Comparison of ENCODE assay signal across 11 cellular contexts in the genomic region with DNA sequence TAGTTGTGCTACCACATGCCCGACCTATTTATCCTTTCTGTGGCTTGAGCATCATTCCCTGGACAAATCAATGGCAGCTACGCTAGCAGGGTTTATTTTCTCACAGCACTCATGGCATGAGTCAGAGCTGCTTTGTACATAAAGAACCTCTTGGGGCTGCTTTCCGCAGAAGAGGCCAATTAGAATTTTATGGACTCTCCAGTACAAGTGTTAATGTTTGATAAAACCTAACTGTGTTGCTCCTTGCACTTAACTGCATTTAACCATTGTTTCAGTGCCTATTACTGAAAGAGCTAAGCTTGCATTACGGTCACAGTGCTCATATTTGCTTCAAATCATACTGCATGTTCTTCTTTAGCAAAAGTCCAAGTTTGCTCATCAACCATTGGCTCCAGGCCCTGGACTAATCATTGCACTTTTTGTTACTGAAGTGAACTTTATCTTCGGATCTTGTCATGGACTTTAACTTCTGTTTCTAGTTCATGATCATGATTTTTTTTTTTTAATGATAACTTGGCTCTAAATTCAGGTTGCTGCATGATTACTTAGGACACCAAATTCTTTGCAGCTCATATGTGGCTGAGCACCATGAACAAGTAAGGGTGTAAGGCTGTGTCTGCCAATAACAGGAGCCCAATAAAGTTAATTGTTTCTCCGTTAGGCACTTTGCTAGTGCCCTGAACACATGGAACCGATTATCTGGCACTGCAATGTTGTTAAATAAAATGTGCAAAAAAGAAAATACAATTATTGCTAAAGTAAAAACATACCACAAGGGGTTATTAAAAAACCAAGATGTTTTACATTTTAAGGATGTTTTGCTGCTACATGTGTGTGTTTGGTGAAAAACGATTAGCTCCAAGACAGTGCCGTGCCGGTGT.
DNase-seq lines count a peak whose midpoint lies in the region; ATAC-seq, FAIRE-seq and TF ChIP-seq lines count a peak whose summit lies in the region.
"Had no signal": no experiment of that assay in that cellular context is flagged by ENCODE, and none has a peak within 500 bp of the region (broad histone marks: within the 10 kb centered on the region; RNA-seq: fewer than 3 reads in every experiment).

No MANE protein-coding gene starts in this region.

- no peak for TF ChIP-seq POLR2A in esophagus squamous epithelium (IDR thresholded peaks at IDR 0.05)

- WGBS in esophagus squamous epithelium, 2 donors: 57 to 64% methylated on average over 10 of the region's 10 CpGs

- no peak for TF ChIP-seq CTCF in left ventricle myocardium inferior (IDR thresholded peaks at IDR 0.05; ENCODE audit: borderline replicate concordance)
- TF ChIP-seq CTCF in esophagus squamous epithelium (IDR thresholded peaks at IDR 0.05): no peak

- H3K27me3 ChIP-seq in left ventricle myocardium inferior (ENCODE audit: low read depth) (no peaks in the 10 kb centered on the region), esophagus squamous epithelium (peaks cover 0 to 5% (median 0%) of the 10 kb centered on the region in 4 donors)

- H3K4me3 ChIP-seq in left ventricle myocardium inferior (no peak overlapping the region), esophagus squamous epithelium (no peak overlapping the region)

- peak; percentile 83 for FAIRE-seq in urothelium cell line (lab: Jason Lieb, UNC)

- ATAC-seq in Right ventricle myocardium superior (ENCODE audit: poor library complexity): peak; percentile 18
- ATAC-seq: activated naive CD4-positive, alpha-beta T cell treated with anti-CD3 and anti-CD28 coated beads, Interleukin-2, amount 50 U/mL, for 72 hours had no signal

- no peak for DNase-seq in Right ventricle myocardium superior
- no peak for DNase-seq in left ventricle myocardium inferior
- DNase-seq in NCI-H69 (lab: John Stamatoyannopoulos, UW): peak; percentile 94
- peak; percentile 14 for DNase-seq in iris pigment epithelial cell (ENCODE audit: low read depth)
- DNase-seq in urothelium cell line (ENCODE audit: low spot score): no peak
- DNase-seq in esophagus squamous epithelium (lab: John Stamatoyannopoulos, UW): no peak
- DNase-seq in KBM-7: no peak
- DNase-seq in stimulated activated CD4-positive, alpha-beta T cell treated with anti-CD3 and anti-CD28 coated beads, Interleukin-15, amount 100 ng/mL, for 24 hours: no peak
- DNase-seq: activated CD4-positive, alpha-beta T cell treated with anti-CD3 and anti-CD28 coated beads for 4 hours; GOT3 had no signal

- in situ Hi-C loops in KBM-7 (cut with MboI; ENCODE audit: low pct_unique_long_range_greater_than_20kb, low sequenced_read_pairs): no loop called here

- H3K4me1 ChIP-seq in left ventricle myocardium inferior (peaks cover 2% of the 10 kb centered on the region), esophagus squamous epithelium (no peaks in the 10 kb centered on the region)

- no peaks in the 10 kb centered on the region for H3K9me3 ChIP-seq in left ventricle myocardium inferior (replicated peaks)
- no peaks in the 10 kb centered on the region for H3K9me3 ChIP-seq in esophagus squamous epithelium

- H3K27ac ChIP-seq in left ventricle myocardium inferior (replicated peaks) (no peak overlapping the region), esophagus squamous epithelium (no peak overlapping the region)

- intact Hi-C loops in Right ventricle myocardium superior (cut with DNase I) (no loop called here), left ventricle myocardium inferior (cut with micrococcal nuclease) (no loop called here), esophagus squamous epithelium (cut with DNase I) (no loop called here)

- H3K36me3 ChIP-seq in left ventricle myocardium inferior (no peaks in the 10 kb centered on the region), esophagus squamous epithelium (no peaks in the 10 kb centered on the region)

Comparison
In these comparisons a context has a peak if more than half of its experiments do, and no peak if none do; other contexts are left out.
1. DNase-seq: peak in NCI-H69 (single experiment) and iris pigment epithelial cell (single experiment); none in Right ventricle myocardium superior (single experiment), left ventricle myocardium inferior (single experiment), urothelium cell line (single experiment), esophagus squamous epithelium (single experiment), KBM-7 (single experiment) and stimulated activated CD4-positive, alpha-beta T cell treated with anti-CD3 and anti-CD28 coated beads, Interleukin-15, amount 100 ng/mL, for 24 hours (single experiment).